In the genomic region with DNA sequence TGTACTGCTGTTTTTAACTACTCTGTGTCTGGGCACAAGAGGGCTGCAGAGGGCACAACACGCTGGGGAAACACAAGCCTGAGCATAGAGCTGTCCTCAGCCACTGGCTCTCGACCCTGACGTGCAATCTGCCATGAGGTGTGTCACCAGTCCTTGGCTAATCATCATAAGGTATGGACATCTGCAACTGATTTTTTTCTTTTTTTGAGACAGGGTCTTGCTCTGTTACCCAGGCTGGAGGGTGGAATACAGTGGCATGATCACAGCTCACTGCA, we compare ENCODE assay signal across 11 cellular contexts. TPM values are rescaled to one million over a fixed set of nuclear protein-coding genes. Genes with fewer than 3 reads are reported as not detected.
A peak's percentile ranks its signal among the peaks of the same experiment; 100 is the strongest.
DNase-seq lines count a peak whose midpoint lies in the region; ATAC-seq, FAIRE-seq and TF ChIP-seq lines count a peak whose summit lies in the region.
"Had no signal": no experiment of that assay in that cellular context is flagged by ENCODE, and none has a peak within 500 bp of the region (broad histone marks: within the 10 kb centered on the region; RNA-seq: fewer than 3 reads in every experiment).

No MANE protein-coding gene starts in this region.

- TF ChIP-seq CTCF in A549 (IDR thresholded peaks at IDR 0.05) (no peak), endodermal cell (conservative IDR thresholded peaks at IDR 0.05) (no peak), osteoblast (IDR thresholded peaks at IDR 0.05; ENCODE audit: extremely low read depth, low read depth, low read length) (no peak)

- no peak for FAIRE-seq in A549 (lab: Jason Lieb, UNC)
- FAIRE-seq: GM12892 had no signal

- no peak overlapping the region for H3K9ac ChIP-seq in endodermal cell (ENCODE audit: extremely low read depth, low read length, poor library complexity, severe bottlenecking)

- H3K4me1 ChIP-seq in A549 (peaks cover 98% of the 10 kb centered on the region), endodermal cell (ENCODE audit: control insufficient read depth, insufficient read depth, low read length) (peaks cover 28% of the 10 kb centered on the region), osteoblast (ENCODE audit: insufficient read depth, low read length) (peaks cover 76% of the 10 kb centered on the region)

- whole genome bisulfite sequencing in A549 (ENCODE audit: missing lambda C conversion rate), result 84% methylated on average over 3 of the region's 3 CpGs
- 94 to 95% methylated on average over 3 of the region's 3 CpGs for WGBS in endodermal cell (ENCODE audit: insufficient coverage in 1 of 2, insufficient read length in 1 of 2), 2 experiments

- CTCF ChIA-PET in A549 (lab: Yijun Ruan, JAX), result interaction anchor here (2.3 to 43.7 kb wide), 4 partner anchors 11 to 55 kb away, joined by 7 to 1367 read pairs (median 332); partner anchors contain the start of genes PXN, RNU4-2 and RPLP0

- no peaks in the 10 kb centered on the region for H3K36me3 Mint-ChIP-seq in endodermal cell (ENCODE audit: low read depth)

- H3K4me3 ChIP-seq in A549 (no peak overlapping the region), endodermal cell (ENCODE audit: low read length) (no peak overlapping the region), osteoblast (ENCODE audit: insufficient read depth, low read length) (no peak overlapping the region)

- peaks cover 86% of the 10 kb centered on the region for H3K79me2 ChIP-seq in osteoblast (ENCODE audit: insufficient read depth, low read length)

- ATAC-seq in A549 (no peak), HG02623 (IDR thresholded peaks at IDR 0.05; ENCODE audit: unreplicated experiment) (no peak)

- peaks cover 50% of the 10 kb centered on the region for H3K4me1 Mint-ChIP-seq in endodermal cell

- peak overlapping the region; percentile 86 for H3K27ac Mint-ChIP-seq in endodermal cell

- H3K9me3 ChIP-seq in A549 (no peaks in the 10 kb centered on the region), endodermal cell (ENCODE audit: control insufficient read depth, low read length) (no peaks in the 10 kb centered on the region), osteoblast (ENCODE audit: low read depth, low read length) (no peaks in the 10 kb centered on the region)

- H2AFZ ChIP-seq in osteoblast (ENCODE audit: low read length), result no peak overlapping the region

- H3K27ac ChIP-seq in A549 (peak overlapping the region; percentile 93 to 100), endodermal cell (ENCODE audit: low read depth, low read length) (no peak overlapping the region), osteoblast (ENCODE audit: low read depth, low read length) (peak overlapping the region; percentile 97)

- no peak for TF ChIP-seq EP300 in A549 (IDR thresholded peaks at IDR 0.05)

- POLR2A ChIA-PET in A549 (lab: Yijun Ruan, JAX), result interaction anchor here (1.1 to 2.2 kb wide), 5 partner anchors 27 to 56 kb away, joined by 3 to 25 read pairs (median 9); partner anchors contain the start of genes PXN, RNU4-1, RNU4-2 and RPLP0

- no peak for TF ChIP-seq POLR2A in A549 (IDR thresholded peaks at IDR 0.05; ENCODE audit: low read length)

- H3K27me3 ChIP-seq in endodermal cell (ENCODE audit: control insufficient read depth, insufficient read depth, low read length, poor library complexity, severe bottlenecking) (no peaks in the 10 kb centered on the region), osteoblast (ENCODE audit: insufficient read depth, low read length) (no peaks in the 10 kb centered on the region)

- peaks cover 19% of the 10 kb centered on the region for H4K20me1 ChIP-seq in osteoblast (ENCODE audit: insufficient read depth, low read length)

- TF ChIP-seq RAD21 in A549 (conservative IDR thresholded peaks at IDR 0.05 in 1 of 2, IDR thresholded peaks at IDR 0.05 in 1 of 2), result no peak

- H3K9me3 Mint-ChIP-seq in endodermal cell, result no peaks in the 10 kb centered on the region

- H3K27me3 Mint-ChIP-seq in endodermal cell (ENCODE audit: insufficient read depth), result no peaks in the 10 kb centered on the region

- H3K36me3 ChIP-seq in endodermal cell (ENCODE audit: control insufficient read depth, insufficient read depth, low read length), result no peaks in the 10 kb centered on the region
- no peaks in the 10 kb centered on the region for H3K36me3 ChIP-seq in osteoblast (ENCODE audit: insufficient read depth, low read length)

- H3K4me2 ChIP-seq in A549 (peak overlapping the region; percentile 90), osteoblast (ENCODE audit: insufficient read depth, low read length) (no peak overlapping the region)

- no peak overlapping the region for H3K4me3 Mint-ChIP-seq in endodermal cell

- DNase-seq in A549 (ENCODE audit: low read depth in 1 of 2, low spot score in 1 of 2) (no peak), LHCN-M2 (ENCODE audit: low read depth) (peak; percentile 52), endodermal cell (no peak), osteoblast (ENCODE audit: insufficient read length, low spot score, missing footprints) (no peak), mucosa of gallbladder (ENCODE audit: low spot score) (no peak), NCI-H69 (lab: John Stamatoyannopoulos, UW) (no peak), medulla oblongata (ENCODE audit: extremely low spot score) (no peak)
- DNase-seq: anterior cingulate cortex had no signal

TF ChIP-seq in A549, 52 proteins besides CTCF, POLR2A, EP300 and RAD21 (continues in another document):
- TF ChIP-seq ZNF302 (CRISPR knock-in tag; IDR thresholded peaks at IDR 0.05) (no peak), POLR2AphosphoS2 (conservative IDR thresholded peaks at IDR 0.05; ENCODE audit: low read length) (no peak), ZSCAN20 (CRISPR knock-in tag; IDR thresholded peaks at IDR 0.05) (no peak), FOXS1 (CRISPR knock-in tag; IDR thresholded peaks at IDR 0.05) (no peak), ZFP36 (IDR thresholded peaks at IDR 0.05; ENCODE audit: borderline replicate concordance, partially characterized antibody) (no peak), HOXB5 (CRISPR knock-in tag; IDR thresholded peaks at IDR 0.05) (no peak), GATA3 (IDR thresholded peaks at IDR 0.05; ENCODE audit: borderline replicate concordance) (no peak), EHMT2 (IDR thresholded peaks at IDR 0.05; ENCODE audit: low read depth) (no peak), ESRRA (IDR thresholded peaks at IDR 0.05; ENCODE audit: borderline replicate concordance, low read length) (no peak)

RNA-seq across cellular contexts. Expression of gene PXN, which starts 29.5 kb away (rescaled TPM):
- 40.1 and 62.8 TPM in 2 replicates for polyA plus RNA-seq in A549 (2011; rRNA removed)
- polyA plus RNA-seq in A549 (2012; cell fraction: cytosol; rRNA removed), result 67.2 and 97.2 TPM in 2 replicates
- 165 and 170 TPM in 2 replicates for polyA plus RNA-seq in A549 (2012; cell fraction: nucleus; rRNA removed)
- 97.0 to 102 TPM (median 98.6 TPM) in 3 replicates for polyA plus RNA-seq in A549 (2017; fragmentation: RNase III; extraction: RNeasy Plus Mini Kit Qiagen cat#74134 plus additional on column Dnase treatment)
- polyA minus RNA-seq in A549 (2011; rRNA and poly(A)+ RNA removed), result 44.1 and 64.3 TPM in 2 replicates
- 152 and 159 TPM in 2 replicates for total RNA-seq in LHCN-M2 (2014; rRNA removed)
- polyA plus RNA-seq in LHCN-M2 (2012), result 215 TPM
- 10 to 100 TPM; 58.4 to 92.7 TPM for total RNA-seq in endodermal cell
- polyA plus RNA-seq in endodermal cell (2013, experiment 1 of 2), result 42.1 TPM
- polyA plus RNA-seq in endodermal cell (2013, experiment 2 of 2), result 44.5 TPM
- 41.6 and 46.3 TPM in 2 replicates for total RNA-seq in osteoblast
- total RNA-seq in mucosa of gallbladder, result 119 TPM

RNA-seq across cellular contexts. Expression of gene RPLP0, which starts 35.1 kb away (rescaled TPM):
- 5,441 and 7,182 TPM in 2 replicates for polyA plus RNA-seq in A549 (2011; rRNA removed)
- 7,109 and 7,241 TPM in 2 replicates for polyA plus RNA-seq in A549 (2012; cell fraction: cytosol; rRNA removed)
- polyA plus RNA-seq in A549 (2012; cell fraction: nucleus; rRNA removed), result 3,292 and 3,609 TPM in 2 replicates
- polyA plus RNA-seq in A549 (2017; fragmentation: RNase III; extraction: RNeasy Plus Mini Kit Qiagen cat#74134 plus additional on column Dnase treatment), result 3,449 to 3,524 TPM (median 3,456 TPM) in 3 replicates
- 4,371 and 5,632 TPM in 2 replicates for polyA minus RNA-seq in A549 (2011; rRNA and poly(A)+ RNA removed)
- 3,359 and 3,689 TPM in 2 replicates for total RNA-seq in LHCN-M2 (2014; rRNA removed)
- polyA plus RNA-seq in LHCN-M2 (2012), result 2,988 TPM
- 1,000 to 10,000 TPM; 2,153 to 2,485 TPM for total RNA-seq in endodermal cell
- polyA plus RNA-seq in endodermal cell (2013, experiment 1 of 2), result 3,202 TPM
- polyA plus RNA-seq in endodermal cell (2013, experiment 2 of 2), result 2,907 TPM
- 2,042 and 2,075 TPM in 2 replicates for total RNA-seq in osteoblast
- 1,053 TPM for total RNA-seq in mucosa of gallbladder

RNA-seq across cellular contexts. Expression of gene GCN1, which starts 41.5 kb away (rescaled TPM):
- polyA plus RNA-seq in A549 (2011; rRNA removed), result 64.1 and 81.5 TPM in 2 replicates
- polyA plus RNA-seq in A549 (2012; cell fraction: cytosol; rRNA removed), result 72.5 and 73.2 TPM in 2 replicates
- polyA plus RNA-seq in A549 (2012; cell fraction: nucleus; rRNA removed), result 193 and 238 TPM in 2 replicates
- 43.2 to 50.8 TPM (median 45.8 TPM) in 3 replicates for polyA plus RNA-seq in A549 (2017; fragmentation: RNase III; extraction: RNeasy Plus Mini Kit Qiagen cat#74134 plus additional on column Dnase treatment)
- polyA minus RNA-seq in A549 (2011; rRNA and poly(A)+ RNA removed), result 224 and 252 TPM in 2 replicates
- total RNA-seq in LHCN-M2 (2014; rRNA removed), result 66.6 and 71.0 TPM in 2 replicates
- 36.0 TPM for polyA plus RNA-seq in LHCN-M2 (2012)
- 100 to 1,000 TPM; 133 to 143 TPM for total RNA-seq in endodermal cell
- 51.2 TPM for polyA plus RNA-seq in endodermal cell (2013, experiment 1 of 2)
- polyA plus RNA-seq in endodermal cell (2013, experiment 2 of 2), result 52.7 TPM
- 103 and 143 TPM in 2 replicates for total RNA-seq in osteoblast
- total RNA-seq in mucosa of gallbladder, result 80.4 TPM

RNA-seq across cellular contexts. Expression of gene RNU4-2, which starts 55.6 kb away (rescaled TPM):
- polyA plus RNA-seq in A549 (2011; rRNA removed), result under 0.01 TPM in 1 of 2 replicates, not detected in the other
- polyA plus RNA-seq in A549 (2012; cell fraction: cytosol; rRNA removed), result not detected in 2 replicates
- not detected in 2 replicates for polyA plus RNA-seq in A549 (2012; cell fraction: nucleus; rRNA removed)
- polyA plus RNA-seq in A549 (2017; fragmentation: RNase III; extraction: RNeasy Plus Mini Kit Qiagen cat#74134 plus additional on column Dnase treatment), result not detected in 3 replicates
- polyA minus RNA-seq in A549 (2011; rRNA and poly(A)+ RNA removed), result under 0.01 TPM in 2 replicates
- not detected in 2 replicates for total RNA-seq in LHCN-M2 (2014; rRNA removed)
- 99.3 TPM for polyA plus RNA-seq in LHCN-M2 (2012)
- 1,000 to 10,000 TPM; 4,079 to 4,491 TPM for total RNA-seq in endodermal cell
- 4,451 TPM for polyA plus RNA-seq in endodermal cell (2013, experiment 1 of 2)
- polyA plus RNA-seq in endodermal cell (2013, experiment 2 of 2), result 8,189 TPM
- total RNA-seq in osteoblast, result under 0.01 TPM in 2 replicates
- total RNA-seq in mucosa of gallbladder, result 5,171 TPM
- total RNA-seq: myocyte had no signal

RNA-seq across cellular contexts. Expression of gene RNU4-1, which starts 57.0 kb away (rescaled TPM):
- polyA plus RNA-seq in A549 (2011; rRNA removed) (not detected in 2 replicates), A549 (2017; fragmentation: RNase III; extraction: RNeasy Plus Mini Kit Qiagen cat#74134 plus additional on column Dnase treatment) (not detected in 3 replicates)
- polyA plus RNA-seq in A549 (2012; cell fraction: cytosol; rRNA removed), result not detected in 2 replicates
- not detected in 2 replicates for polyA plus RNA-seq in A549 (2012; cell fraction: nucleus; rRNA removed)
- under 0.01 TPM in 2 replicates for polyA minus RNA-seq in A549 (2011; rRNA and poly(A)+ RNA removed)
- total RNA-seq in LHCN-M2 (2014; rRNA removed) (under 0.01 TPM in 1 of 2 replicates, not detected in the other), endodermal cell (1,000 to 10,000 TPM; 4,032 to 4,837 TPM), osteoblast (under 0.01 TPM in 2 replicates), mucosa of gallbladder (1,216 TPM)
- 43.7 TPM for polyA plus RNA-seq in LHCN-M2 (2012)
- polyA plus RNA-seq in endodermal cell (2013, experiment 1 of 2), result 3,234 TPM
- polyA plus RNA-seq in endodermal cell (2013, experiment 2 of 2), result 5,800 TPM
- total RNA-seq: myocyte had no signal
